14 cellular contexts compared by ENCODE assay signal in genomic region chr13:77230560-77230959, GRCh38.
A peak's percentile ranks its signal among the peaks of the same experiment; 100 is the strongest.
DNase-seq lines count a peak whose midpoint lies in the region; ATAC-seq and TF ChIP-seq lines count a peak whose summit lies in the region.
"Had no signal": no experiment of that assay in that cellular context is flagged by ENCODE, and none has a peak within 500 bp of the region (broad histone marks: within the 10 kb centered on the region; RNA-seq: fewer than 3 reads in every experiment).

No MANE protein-coding gene starts in this region.

- no peak for DNase-seq in activated CD4-positive, alpha-beta T cell treated with anti-CD3 and anti-CD28 coated beads, Interleukin-2, amount 10 ng/mL, durations not matched to agents 24 days and 14 days
- no peak for DNase-seq in activated CD4-positive, alpha-beta T cell treated with anti-CD3 and anti-CD28 coated beads for 1 hour
- DNase-seq in activated T-cell treated with anti-CD3 and anti-CD28 coated beads, Interleukin-2, amount 50 U/mL, for 4 hours = peak; percentile 7
- DNase-seq in nephron progenitor cell = no peak
- no peak for DNase-seq in globus pallidus (ENCODE audit: low spot score)
- DNase-seq in superior temporal gyrus (ENCODE audit: extremely low spot score) = no peak
- DNase-seq: AML-193, DMS79 treated with DMSO at 0.1 percent for 48 hours, MG63, NCI-H1092 treated with DMSO at 0.1 percent for 48 hours, NCI-H1694 treated with DMSO at 0.1 percent for 48 hours, NCI-H446 treated with DMSO at 0.1 percent for 48 hours, NCI-H748 treated with DMSO at 0.1 percent for 48 hours had no signal

- H3K36me3 Mint-ChIP-seq in activated CD4-positive, alpha-beta T cell treated with anti-CD3 and anti-CD28 coated beads, Interleukin-2, amount 10 ng/mL, durations not matched to agents 24 days and 14 days (ENCODE audit: low read depth) = peaks cover 26% of the 10 kb centered on the region
- H3K36me3 Mint-ChIP-seq in activated T-cell treated with anti-CD3 and anti-CD28 coated beads, Interleukin-2, amount 50 U/mL, for 4 hours (ENCODE audit: insufficient read depth) = peaks cover 16% of the 10 kb centered on the region
- H3K36me3 Mint-ChIP-seq in nephron progenitor cell (ENCODE audit: low read depth) = peaks cover 6% of the 10 kb centered on the region

- no peaks in the 10 kb centered on the region for H3K27me3 Mint-ChIP-seq in activated CD4-positive, alpha-beta T cell treated with anti-CD3 and anti-CD28 coated beads, Interleukin-2, amount 10 ng/mL, durations not matched to agents 24 days and 14 days
- no peaks in the 10 kb centered on the region for H3K27me3 Mint-ChIP-seq in activated T-cell treated with anti-CD3 and anti-CD28 coated beads, Interleukin-2, amount 50 U/mL, for 4 hours (ENCODE audit: low read depth)
- H3K27me3 Mint-ChIP-seq in nephron progenitor cell (ENCODE audit: low read depth, poor library complexity) = no peaks in the 10 kb centered on the region

- no peak for TF ChIP-seq CTCF in nephron progenitor cell (IDR thresholded peaks at IDR 0.05)

- H3K9me3 Mint-ChIP-seq in activated CD4-positive, alpha-beta T cell treated with anti-CD3 and anti-CD28 coated beads, Interleukin-2, amount 10 ng/mL, durations not matched to agents 24 days and 14 days = no peaks in the 10 kb centered on the region
- no peaks in the 10 kb centered on the region for H3K9me3 Mint-ChIP-seq in activated T-cell treated with anti-CD3 and anti-CD28 coated beads, Interleukin-2, amount 50 U/mL, for 4 hours
- no peaks in the 10 kb centered on the region for H3K9me3 Mint-ChIP-seq in nephron progenitor cell

- H3K4me3 Mint-ChIP-seq in activated CD4-positive, alpha-beta T cell treated with anti-CD3 and anti-CD28 coated beads, Interleukin-2, amount 10 ng/mL, durations not matched to agents 24 days and 14 days = no peak overlapping the region
- no peak overlapping the region for H3K4me3 Mint-ChIP-seq in activated T-cell treated with anti-CD3 and anti-CD28 coated beads, Interleukin-2, amount 50 U/mL, for 4 hours
- H3K4me3 Mint-ChIP-seq in nephron progenitor cell = no peak overlapping the region

- H3K4me1 Mint-ChIP-seq in activated CD4-positive, alpha-beta T cell treated with anti-CD3 and anti-CD28 coated beads, Interleukin-2, amount 10 ng/mL, durations not matched to agents 24 days and 14 days = peaks cover 12% of the 10 kb centered on the region
- peaks cover 17% of the 10 kb centered on the region for H3K4me1 Mint-ChIP-seq in activated T-cell treated with anti-CD3 and anti-CD28 coated beads, Interleukin-2, amount 50 U/mL, for 4 hours (ENCODE audit: low read depth)
- no peaks in the 10 kb centered on the region for H3K4me1 Mint-ChIP-seq in nephron progenitor cell

- ATAC-seq in GM19463 (IDR thresholded peaks at IDR 0.05; ENCODE audit: unreplicated experiment) = peak; percentile 57
- no peak for ATAC-seq in activated T-cell treated with anti-CD3 and anti-CD28 coated beads, Interleukin-2, amount 50 U/mL, for 4 hours

- H3K27ac Mint-ChIP-seq in activated CD4-positive, alpha-beta T cell treated with anti-CD3 and anti-CD28 coated beads, Interleukin-2, amount 10 ng/mL, durations not matched to agents 24 days and 14 days = peak overlapping the region; percentile 62
- peak overlapping the region; percentile 7 for H3K27ac Mint-ChIP-seq in nephron progenitor cell

- intact Hi-C loops in activated CD4-positive, alpha-beta T cell treated with anti-CD3 and anti-CD28 coated beads, Interleukin-2, amount 10 ng/mL, durations not matched to agents 24 days and 14 days (cut with micrococcal nuclease) = loop anchor here (10.0 kb wide), 1 partner anchor 46 kb away; no protein-coding TSS in a partner anchor
